In genomic region chr10:68720793-68721672, GRCh38 we compare ENCODE assay signal across 8 cellular contexts. TPM values are rescaled to one million over a fixed set of nuclear protein-coding genes. Genes with fewer than 3 reads are reported as not detected.
DNase-seq lines count a peak whose midpoint lies in the region; ATAC-seq and TF ChIP-seq lines count a peak whose summit lies in the region.

A gene with protein sequence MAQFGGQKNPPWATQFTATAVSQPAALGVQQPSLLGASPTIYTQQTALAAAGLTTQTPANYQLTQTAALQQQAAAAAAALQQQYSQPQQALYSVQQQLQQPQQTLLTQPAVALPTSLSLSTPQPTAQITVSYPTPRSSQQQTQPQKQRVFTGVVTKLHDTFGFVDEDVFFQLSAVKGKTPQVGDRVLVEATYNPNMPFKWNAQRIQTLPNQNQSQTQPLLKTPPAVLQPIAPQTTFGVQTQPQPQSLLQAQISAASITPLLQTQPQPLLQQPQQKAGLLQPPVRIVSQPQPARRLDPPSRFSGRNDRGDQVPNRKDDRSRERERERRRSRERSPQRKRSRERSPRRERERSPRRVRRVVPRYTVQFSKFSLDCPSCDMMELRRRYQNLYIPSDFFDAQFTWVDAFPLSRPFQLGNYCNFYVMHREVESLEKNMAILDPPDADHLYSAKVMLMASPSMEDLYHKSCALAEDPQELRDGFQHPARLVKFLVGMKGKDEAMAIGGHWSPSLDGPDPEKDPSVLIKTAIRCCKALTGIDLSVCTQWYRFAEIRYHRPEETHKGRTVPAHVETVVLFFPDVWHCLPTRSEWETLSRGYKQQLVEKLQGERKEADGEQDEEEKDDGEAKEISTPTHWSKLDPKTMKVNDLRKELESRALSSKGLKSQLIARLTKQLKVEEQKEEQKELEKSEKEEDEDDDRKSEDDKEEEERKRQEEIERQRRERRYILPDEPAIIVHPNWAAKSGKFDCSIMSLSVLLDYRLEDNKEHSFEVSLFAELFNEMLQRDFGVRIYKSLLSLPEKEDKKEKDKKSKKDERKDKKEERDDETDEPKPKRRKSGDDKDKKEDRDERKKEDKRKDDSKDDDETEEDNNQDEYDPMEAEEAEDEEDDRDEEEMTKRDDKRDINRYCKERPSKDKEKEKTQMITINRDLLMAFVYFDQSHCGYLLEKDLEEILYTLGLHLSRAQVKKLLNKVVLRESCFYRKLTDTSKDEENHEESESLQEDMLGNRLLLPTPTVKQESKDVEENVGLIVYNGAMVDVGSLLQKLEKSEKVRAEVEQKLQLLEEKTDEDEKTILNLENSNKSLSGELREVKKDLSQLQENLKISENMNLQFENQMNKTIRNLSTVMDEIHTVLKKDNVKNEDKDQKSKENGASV (plus strand): TSS chr10:68721239. CDS start chr10:68722505, 1,266 bp downstream.

- POLR2A ChIA-PET in naive thymus-derived CD4-positive, alpha-beta T cell (lab: Charles Lee), result interaction anchor here (0.6 to 1.5 kb wide), 7 partner anchors 9 to 686 kb away, joined by 3 to 6 read pairs (median 4); partner anchors contain the start of genes HNRNPH3, PBLD and STOX1

- H3K79me2 ChIP-seq in fibroblast of lung (ENCODE audit: control insufficient read depth, insufficient read depth, low read length), result peaks cover 29% of the 10 kb centered on the region

- peak within 1 kb of the TSS; percentile 94 for H3K9ac ChIP-seq in fibroblast of lung (ENCODE audit: insufficient read depth, low read length)

- H3K27ac ChIP-seq in RWPE2 (ENCODE audit: poor library complexity, severe bottlenecking), result peak within 1 kb of the TSS; percentile 75
- H3K27ac ChIP-seq in fibroblast of lung (ENCODE audit: insufficient read depth, low read length), result peak within 1 kb of the TSS; percentile 86
- H3K27ac ChIP-seq in naive thymus-derived CD4-positive, alpha-beta T cell (ENCODE audit: low read depth, low read length), result peak within 1 kb of the TSS; percentile 96

- peaks cover 32% of the 10 kb centered on the region for H3K36me3 Mint-ChIP-seq in activated T-helper 2 cell treated with anti-CD3 and anti-CD28 coated beads, Interferon-gamma antibody, Interleukin-2, Interleukin-4, amounts not matched to agents 10 μg/mL and 5 μg/mL and 100 μg/mL, durations not matched to agents 14 hours and 24 hours and 36 hours (ENCODE audit: low read depth)
- peaks cover 0 to 18% (median 9%) of the 10 kb centered on the region in 5 donors for H3K36me3 Mint-ChIP-seq in naive thymus-derived CD4-positive, alpha-beta T cell
- peaks cover 13 to 25% of the 10 kb centered on the region in 2 donors for H3K36me3 Mint-ChIP-seq in stimulated activated naive B cell treated with anti-CD40 and anti-IgM and Interleukin-4, amounts not matched to agents 10 μg/mL and 1 μg/mL and 100 μg/mL, for 72 hours

- ATAC-seq in RWPE2 (ENCODE audit: low read depth), result peak; percentile 99
- ATAC-seq in naive thymus-derived CD4-positive, alpha-beta T cell, result peak; percentile 99
- peak; percentile 100 for ATAC-seq in stimulated activated naive B cell treated with anti-CD40 and anti-IgM and Interleukin-4, amounts not matched to agents 10 μg/mL and 1 μg/mL and 100 μg/mL, for 72 hours (replicated peaks)

- peaks cover 10% of the 10 kb centered on the region for H3K4me1 Mint-ChIP-seq in activated T-helper 2 cell treated with anti-CD3 and anti-CD28 coated beads, Interferon-gamma antibody, Interleukin-2, Interleukin-4, amounts not matched to agents 10 μg/mL and 5 μg/mL and 100 μg/mL, durations not matched to agents 14 hours and 24 hours and 36 hours (ENCODE audit: low read depth)
- H3K4me1 Mint-ChIP-seq in naive thymus-derived CD4-positive, alpha-beta T cell, result peaks cover 10 to 23% (median 16%) of the 10 kb centered on the region in 7 donors
- H3K4me1 Mint-ChIP-seq in stimulated activated naive B cell treated with anti-CD40 and anti-IgM and Interleukin-4, amounts not matched to agents 10 μg/mL and 1 μg/mL and 100 μg/mL, for 72 hours, result peaks cover 8 to 15% of the 10 kb centered on the region in 2 donors

- H3K4me3 ChIP-seq in RWPE2 (ENCODE audit: severe bottlenecking) (peak within 1 kb of the TSS; percentile 82), fibroblast of lung (replicated peaks in 1 of 4; ENCODE audit: control extremely low read depth in 1 of 4, insufficient read depth in 1 of 4, low read depth in 3 of 4, low read length in 4 of 4) (peak within 1 kb of the TSS; percentile 73 to 99 (median 94))
- H3K4me3 ChIP-seq in naive thymus-derived CD4-positive, alpha-beta T cell (ENCODE audit: low read length), result peak within 1 kb of the TSS; percentile 64

- CTCF ChIA-PET in naive thymus-derived CD4-positive, alpha-beta T cell (lab: Charles Lee), result no interaction called here

- intact Hi-C loops in activated T-helper 2 cell treated with anti-CD3 and anti-CD28 coated beads, Interferon-gamma antibody, Interleukin-2, Interleukin-4, amounts not matched to agents 10 μg/mL and 5 μg/mL and 100 μg/mL, durations not matched to agents 14 hours and 24 hours and 36 hours (cut with micrococcal nuclease), result loop anchor here (1.0 to 5.0 kb wide), 10 partner anchors 119 to 646 kb away; partner anchors contain the start of genes DDX21, DDX50, DNA2 and HERC4
- intact Hi-C loops in naive thymus-derived CD4-positive, alpha-beta T cell (cut with micrococcal nuclease), result loop anchor here (1.0 to 10.0 kb wide), 19 partner anchors 108 to 956 kb away; partner anchors contain the start of genes DDX21 (in 2 of the 2), DDX50 (in 2 of the 2), RUFY2 (in 2 of the 2) and SIRT1 (in 2 of the 2)

- H3K4me2 ChIP-seq in fibroblast of lung (ENCODE audit: extremely low read depth, insufficient read depth, low read length), result peak within 1 kb of the TSS; percentile 90

- DNase-seq in EH (ENCODE audit: low read depth) (peak; percentile 100), H4 (ENCODE audit: low spot score) (peak; percentile 99), LoVo (ENCODE audit: low spot score) (peak; percentile 99), RWPE2 (ENCODE audit: low spot score) (peak; percentile 97), fibroblast of lung (ENCODE audit: low read depth in 2 of 2) (peak; percentile 99)
- DNase-seq in activated T-helper 2 cell treated with anti-CD3 and anti-CD28 coated beads, Interferon-gamma antibody, Interleukin-2, Interleukin-4, amounts not matched to agents 10 μg/mL and 5 μg/mL and 100 μg/mL, durations not matched to agents 14 hours and 24 hours and 36 hours (ENCODE audit: low spot score), result peak; percentile 95
- peak; percentile 86 to 97 (median 96) for DNase-seq in naive thymus-derived CD4-positive, alpha-beta T cell
- peak; percentile 97 for DNase-seq in stimulated activated naive B cell treated with anti-CD40 and anti-IgM and Interleukin-4, amounts not matched to agents 10 μg/mL and 1 μg/mL and 100 μg/mL, for 72 hours

- no peaks in the 10 kb centered on the region for H4K20me1 ChIP-seq in fibroblast of lung (ENCODE audit: control insufficient read depth, extremely low read depth, insufficient read depth, low read length)

- TF ChIP-seq CTCF in RWPE2 (IDR thresholded peaks at IDR 0.05; ENCODE audit: poor library complexity, severe bottlenecking) (no peak), fibroblast of lung (conservative IDR thresholded peaks at IDR 0.05 in 1 of 2, IDR thresholded peaks at IDR 0.05 in 1 of 2; ENCODE audit: low read depth in 1 of 2, low read length in 2 of 2) (no peak)

- H3K4me3 Mint-ChIP-seq in activated T-helper 2 cell treated with anti-CD3 and anti-CD28 coated beads, Interferon-gamma antibody, Interleukin-2, Interleukin-4, amounts not matched to agents 10 μg/mL and 5 μg/mL and 100 μg/mL, durations not matched to agents 14 hours and 24 hours and 36 hours (ENCODE audit: low read depth), result peak within 1 kb of the TSS; percentile 80
- peak within 1 kb of the TSS; percentile 87 to 100 (median 96) for H3K4me3 Mint-ChIP-seq in naive thymus-derived CD4-positive, alpha-beta T cell
- peak within 1 kb of the TSS; percentile 89 to 93 for H3K4me3 Mint-ChIP-seq in stimulated activated naive B cell treated with anti-CD40 and anti-IgM and Interleukin-4, amounts not matched to agents 10 μg/mL and 1 μg/mL and 100 μg/mL, for 72 hours

- H3K36me3 ChIP-seq in RWPE2 (ENCODE audit: low read depth) (peaks cover 38% of the 10 kb centered on the region), fibroblast of lung (ENCODE audit: control insufficient read depth, insufficient read depth, low read length) (peaks cover 6% of the 10 kb centered on the region)
- H3K36me3 ChIP-seq in naive thymus-derived CD4-positive, alpha-beta T cell (ENCODE audit: control insufficient read depth in 2 of 3, insufficient read depth in 3 of 3, low read length in 3 of 3), result peaks cover 0 to 23% (median 0%) of the 10 kb centered on the region in 3 experiments

- H3K9me3 Mint-ChIP-seq in activated T-helper 2 cell treated with anti-CD3 and anti-CD28 coated beads, Interferon-gamma antibody, Interleukin-2, Interleukin-4, amounts not matched to agents 10 μg/mL and 5 μg/mL and 100 μg/mL, durations not matched to agents 14 hours and 24 hours and 36 hours, result no peaks in the 10 kb centered on the region
- H3K9me3 Mint-ChIP-seq in naive thymus-derived CD4-positive, alpha-beta T cell, result peaks cover 0 to 5% (median 0%) of the 10 kb centered on the region in 11 donors
- no peaks in the 10 kb centered on the region for H3K9me3 Mint-ChIP-seq in stimulated activated naive B cell treated with anti-CD40 and anti-IgM and Interleukin-4, amounts not matched to agents 10 μg/mL and 1 μg/mL and 100 μg/mL, for 72 hours

- no peaks in the 10 kb centered on the region for H3K9me3 ChIP-seq in RWPE2 (ENCODE audit: severe bottlenecking)
- no peaks in the 10 kb centered on the region for H3K9me3 ChIP-seq in fibroblast of lung (ENCODE audit: control insufficient read depth, insufficient read depth, low read depth, low read length)
- H3K9me3 ChIP-seq in naive thymus-derived CD4-positive, alpha-beta T cell (ENCODE audit: control insufficient read depth in 2 of 3, low read length in 3 of 3), result no peaks in the 10 kb centered on the region

- peaks cover 3% of the 10 kb centered on the region for H3K4me1 ChIP-seq in RWPE2 (ENCODE audit: insufficient read depth, poor library complexity, severe bottlenecking)
- no peaks in the 10 kb centered on the region for H3K4me1 ChIP-seq in fibroblast of lung (ENCODE audit: control insufficient read depth, extremely low read depth, insufficient read depth, low read length)
- H3K4me1 ChIP-seq in naive thymus-derived CD4-positive, alpha-beta T cell (ENCODE audit: control insufficient read depth in 2 of 2, insufficient read depth in 2 of 2, low read length in 2 of 2), result peaks cover 6 to 7% of the 10 kb centered on the region in 2 donors

- H3K27me3 ChIP-seq in RWPE2 (ENCODE audit: insufficient read depth, poor library complexity, severe bottlenecking) (no peaks in the 10 kb centered on the region), fibroblast of lung (ENCODE audit: control insufficient read depth, insufficient read depth, low read length) (no peaks in the 10 kb centered on the region)
- H3K27me3 ChIP-seq in naive thymus-derived CD4-positive, alpha-beta T cell (ENCODE audit: control insufficient read depth in 2 of 2, insufficient read depth in 2 of 2, low read length in 2 of 2), result no peaks in the 10 kb centered on the region

- peak within 1 kb of the TSS; percentile 89 for H3K27ac Mint-ChIP-seq in activated T-helper 2 cell treated with anti-CD3 and anti-CD28 coated beads, Interferon-gamma antibody, Interleukin-2, Interleukin-4, amounts not matched to agents 10 μg/mL and 5 μg/mL and 100 μg/mL, durations not matched to agents 14 hours and 24 hours and 36 hours
- H3K27ac Mint-ChIP-seq in naive thymus-derived CD4-positive, alpha-beta T cell, result peak within 1 kb of the TSS; percentile 95 to 99 (median 98)
- H3K27ac Mint-ChIP-seq in stimulated activated naive B cell treated with anti-CD40 and anti-IgM and Interleukin-4, amounts not matched to agents 10 μg/mL and 1 μg/mL and 100 μg/mL, for 72 hours, result peak within 1 kb of the TSS; percentile 99

- no peaks in the 10 kb centered on the region for H3K27me3 Mint-ChIP-seq in activated T-helper 2 cell treated with anti-CD3 and anti-CD28 coated beads, Interferon-gamma antibody, Interleukin-2, Interleukin-4, amounts not matched to agents 10 μg/mL and 5 μg/mL and 100 μg/mL, durations not matched to agents 14 hours and 24 hours and 36 hours (ENCODE audit: low read depth)
- peaks cover 0 to 2% (median 0%) of the 10 kb centered on the region in 5 donors for H3K27me3 Mint-ChIP-seq in naive thymus-derived CD4-positive, alpha-beta T cell
- no peaks in the 10 kb centered on the region for H3K27me3 Mint-ChIP-seq in stimulated activated naive B cell treated with anti-CD40 and anti-IgM and Interleukin-4, amounts not matched to agents 10 μg/mL and 1 μg/mL and 100 μg/mL, for 72 hours

- peak within 1 kb of the TSS; percentile 77 for H2AFZ ChIP-seq in fibroblast of lung (ENCODE audit: low read length)

RNA-seq across cellular contexts. Expression of the gene that starts here (rescaled TPM):
- 18.7 and 29.3 TPM in 2 replicates for total RNA-seq in H4 (2014; rRNA removed; shearing (Covaris generic))
- total RNA-seq in activated T-helper 2 cell treated with anti-CD3 and anti-CD28 coated beads, Interferon-gamma antibody, Interleukin-2, Interleukin-4, amounts not matched to agents 10 μg/mL and 5 μg/mL and 100 μg/mL, durations not matched to agents 14 hours and 24 hours and 36 hours, result 94.6 and 108 TPM in 2 replicates
- total RNA-seq in fibroblast of lung, result 21.1 and 24.9 TPM in 2 replicates
- polyA plus RNA-seq in fibroblast of lung, result 54.9 and 62.6 TPM in 2 replicates
- 42.6 and 48.4 TPM in 2 replicates for polyA plus RNA-seq in fibroblast of lung (2012)
- 22.6 and 43.3 TPM in 2 replicates for polyA minus RNA-seq in fibroblast of lung (ENCODE audit: low replicate concordance)
- total RNA-seq in naive thymus-derived CD4-positive, alpha-beta T cell, result 10 to 100 TPM; 64.4 to 89.5 (median 88.2) TPM
- polyA plus RNA-seq in naive thymus-derived CD4-positive, alpha-beta T cell, result 10 to 100 TPM; 31.7 to 51.7 TPM

Comparison
In these comparisons a context has a peak if more than half of its experiments do, and no peak if none do; other contexts are left out.
1. Peak in every context shown above with its lines: DNase-seq, ATAC-seq, H3K4me3 ChIP-seq and H3K27ac ChIP-seq.